Comparison of ENCODE assay signal across 8 cellular contexts in genomic region chr15:59437777-59438574, GRCh38. TPM values are rescaled to one million over a fixed set of nuclear protein-coding genes. Genes with fewer than 3 reads are reported as not detected.
DNase-seq lines count a peak whose midpoint lies in the region; ATAC-seq, FAIRE-seq and TF ChIP-seq lines count a peak whose summit lies in the region.

TSS of gene FAM81A (plus strand) at chr15:59438186. CDS start at chr15:59458627, 20,441 bp downstream.

- no peaks in the 10 kb centered on the region for H3K36me3 Mint-ChIP-seq in WTC11
- no peaks in the 10 kb centered on the region for H3K36me3 Mint-ChIP-seq in dendritic cell treated with granulocyte-macrophage colony-stimulating factor and Interleukin-4, amounts not matched to agents 40 ng/mL and 50 ng/mL, for 4 days (ENCODE audit: low read depth)

- peaks cover 13% of the 10 kb centered on the region for H3K4me1 Mint-ChIP-seq in WTC11
- H3K4me1 Mint-ChIP-seq in dendritic cell treated with granulocyte-macrophage colony-stimulating factor and Interleukin-4, amounts not matched to agents 40 ng/mL and 50 ng/mL, for 4 days (ENCODE audit: low read depth): peaks cover 26% of the 10 kb centered on the region

- in situ Hi-C loops in HepG2 (cut with HindIII; ENCODE audit: extremely low pct_ligation_motif_present, low pct_unique_long_range_greater_than_20kb): no loop called here

- no TSS peak for BruUV-seq in HepG2 (replicated peaks; lab: Mats Ljungman, UMichigan)

- H3K27me3 Mint-ChIP-seq in WTC11 (ENCODE audit: low read depth): peaks cover 76% of the 10 kb centered on the region
- H3K27me3 Mint-ChIP-seq in dendritic cell treated with granulocyte-macrophage colony-stimulating factor and Interleukin-4, amounts not matched to agents 40 ng/mL and 50 ng/mL, for 4 days: peaks cover 64% of the 10 kb centered on the region

- TF ChIP-seq POLR2A in HepG2 (IDR thresholded peaks at IDR 0.05; ENCODE audit: insufficient read depth in 1 of 2, low read depth in 2 of 2, low read length in 2 of 2): no peak

- no peak for FAIRE-seq in HepG2 (lab: Jason Lieb, UNC)

- no peak within 1 kb of the TSS for H3K9ac ChIP-seq in HepG2 (ENCODE audit: insufficient read depth, low read depth, low read length)

- no peaks in the 10 kb centered on the region for H3K9me3 ChIP-seq in HepG2 (ENCODE audit: low read length)

- H3K4me1 ChIP-seq in HepG2 (ENCODE audit: insufficient read depth, low read length): peaks cover 22% of the 10 kb centered on the region

- POLR2A ChIA-PET in WTC11 (lab: Charles Lee): interaction anchor here (1.4 kb wide), 1 partner anchor 65 kb away, joined by 5 read pairs; the partner anchor contains the start of gene MYO1E
- POLR2A ChIA-PET in HepG2 (lab: Yijun Ruan, JAX): no interaction called here

- no peaks in the 10 kb centered on the region for H3K79me2 ChIP-seq in HepG2 (ENCODE audit: insufficient read depth, low read length)

- H4K20me1 ChIP-seq in HepG2 (ENCODE audit: insufficient read depth, low read length): no peaks in the 10 kb centered on the region

- H3K4me2 ChIP-seq in HepG2 (ENCODE audit: low read depth, low read length): peak within 1 kb of the TSS; percentile 90

- H3K27me3 ChIP-seq in HepG2 (ENCODE audit: control insufficient read depth in 1 of 2, insufficient read depth in 2 of 2, low read length in 2 of 2): peaks cover 0 to 55% of the 10 kb centered on the region in 2 experiments; a peak in 3 of 5 replicates

- no peaks in the 10 kb centered on the region for H3K9me3 Mint-ChIP-seq in WTC11
- H3K9me3 Mint-ChIP-seq in dendritic cell treated with granulocyte-macrophage colony-stimulating factor and Interleukin-4, amounts not matched to agents 40 ng/mL and 50 ng/mL, for 4 days: no peaks in the 10 kb centered on the region

- peak; percentile 69 for DNase-seq in activated effector memory CD4-positive, alpha-beta T cell treated with anti-CD3 and anti-CD28 coated beads, Interleukin-2, amount 50 U/mL, for 16 hours
- DNase-seq in activated effector memory CD4-positive, alpha-beta T cell treated with Interleukin-2 at 50 U/mL for 16 hours: no peak
- DNase-seq in NCI-H1105 (lab: John Stamatoyannopoulos, UW): peak; percentile 88
- peak; percentile 68 for DNase-seq in WTC11 (ENCODE audit: low spot score)
- no peak for DNase-seq in HepG2 (ENCODE audit: low spot score)
- peak; percentile 40 for DNase-seq in stimulated activated CD4-positive, alpha-beta T cell treated with anti-CD3 and anti-CD28 coated beads, Interleukin-4, amount 100 ng/mL, for 1 hour

- intact Hi-C loops in dendritic cell treated with granulocyte-macrophage colony-stimulating factor and Interleukin-4, amounts not matched to agents 40 ng/mL and 50 ng/mL, for 4 days (cut with micrococcal nuclease): no loop called here
- intact Hi-C loops in HepG2 (cut with micrococcal nuclease; ENCODE audit: unreplicated experiment): no loop called here

- H3K36me3 ChIP-seq in HepG2 (replicated peaks in 1 of 2; ENCODE audit: control insufficient read depth in 1 of 2, insufficient read depth in 2 of 2, low read length in 2 of 2): no peaks in the 10 kb centered on the region

- H3K27ac ChIP-seq in HepG2 (ENCODE audit: extremely low read length, insufficient read depth, low read length): no peak within 1 kb of the TSS

- no peak within 1 kb of the TSS for H3K27ac Mint-ChIP-seq in WTC11
- no peak within 1 kb of the TSS for H3K27ac Mint-ChIP-seq in dendritic cell treated with granulocyte-macrophage colony-stimulating factor and Interleukin-4, amounts not matched to agents 40 ng/mL and 50 ng/mL, for 4 days

- TF ChIP-seq EP300 in HepG2 (IDR thresholded peaks at IDR 0.05; ENCODE audit: low read depth in 2 of 2, low read length in 2 of 2): no peak
- no peak for TF ChIP-seq EP300 in HepG2 (CRISPR knock-in tag; IDR thresholded peaks at IDR 0.05; ENCODE audit: borderline replicate concordance)

- ATAC-seq in HG02623 (IDR thresholded peaks at IDR 0.05; ENCODE audit: unreplicated experiment) (peak; percentile 64), WTC11 (peak; percentile 75), HepG2 (peak; percentile 85)

- no peak for TF ChIP-seq RAD21 in HepG2 (CRISPR knock-in tag; IDR thresholded peaks at IDR 0.05)

- peak within 1 kb of the TSS; percentile 30 to 64 (median 48) for H3K4me3 ChIP-seq in HepG2 (replicated peaks in 1 of 3; ENCODE audit: insufficient read depth in 1 of 3, low read depth in 2 of 3, low read length in 3 of 3)

- TF ChIP-seq CTCF in WTC11 (IDR thresholded peaks at IDR 0.05): no peak
- no peak for TF ChIP-seq CTCF in HepG2 (CRISPR knock-in tag; IDR thresholded peaks at IDR 0.05)

- peak within 1 kb of the TSS; percentile 82 for H3K4me3 Mint-ChIP-seq in WTC11
- peak within 1 kb of the TSS; percentile 72 for H3K4me3 Mint-ChIP-seq in dendritic cell treated with granulocyte-macrophage colony-stimulating factor and Interleukin-4, amounts not matched to agents 40 ng/mL and 50 ng/mL, for 4 days

- CTCF ChIA-PET in WTC11 (lab: Charles Lee) (interaction anchor here (0.6 to 3.0 kb wide), 6 partner anchors 17 to 191 kb away, joined by 3 to 16 read pairs (median 4); no protein-coding TSS in a partner anchor), HepG2 (lab: Yijun Ruan, JAX; ENCODE audit: low intra/inter-chr PET ratio, low total read pairs) (no interaction called here)

- H2AFZ ChIP-seq in HepG2 (ENCODE audit: low read length): no peak within 1 kb of the TSS

- WGBS in HepG2 (ENCODE audit: low lambda C conversion rate): 4% methylated on average over 17 of the region's 95 CpGs

TF ChIP-seq in WTC11, 78 proteins besides CTCF, POLR2A, EP300 and RAD21 (continues in another document):
- TF ChIP-seq, protein P1, sequence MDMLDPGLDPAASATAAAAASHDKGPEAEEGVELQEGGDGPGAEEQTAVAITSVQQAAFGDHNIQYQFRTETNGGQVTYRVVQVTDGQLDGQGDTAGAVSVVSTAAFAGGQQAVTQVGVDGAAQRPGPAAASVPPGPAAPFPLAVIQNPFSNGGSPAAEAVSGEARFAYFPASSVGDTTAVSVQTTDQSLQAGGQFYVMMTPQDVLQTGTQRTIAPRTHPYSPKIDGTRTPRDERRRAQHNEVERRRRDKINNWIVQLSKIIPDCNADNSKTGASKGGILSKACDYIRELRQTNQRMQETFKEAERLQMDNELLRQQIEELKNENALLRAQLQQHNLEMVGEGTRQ (CRISPR knock-in tag; IDR thresholded peaks at IDR 0.05): peak; percentile 58; the same call in 1 of the 2 replicates
- TF ChIP-seq, protein P2, sequence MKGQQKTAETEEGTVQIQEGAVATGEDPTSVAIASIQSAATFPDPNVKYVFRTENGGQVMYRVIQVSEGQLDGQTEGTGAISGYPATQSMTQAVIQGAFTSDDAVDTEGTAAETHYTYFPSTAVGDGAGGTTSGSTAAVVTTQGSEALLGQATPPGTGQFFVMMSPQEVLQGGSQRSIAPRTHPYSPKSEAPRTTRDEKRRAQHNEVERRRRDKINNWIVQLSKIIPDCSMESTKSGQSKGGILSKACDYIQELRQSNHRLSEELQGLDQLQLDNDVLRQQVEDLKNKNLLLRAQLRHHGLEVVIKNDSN (CRISPR knock-in tag; IDR thresholded peaks at IDR 0.05): peak; percentile 51; the same call in 1 of the 2 replicates

TF ChIP-seq in HepG2, 621 proteins besides CTCF, POLR2A, EP300 and RAD21 (continues in another document):
- TF ChIP-seq HNRNPLL (IDR thresholded peaks at IDR 0.05; ENCODE audit: low read depth, low read length, poor library complexity, severe bottlenecking) (peak; percentile 83), PHF8 (CRISPR knock-in tag; IDR thresholded peaks at IDR 0.05) (0 out of 2 replicates have a peak, but pooled peaks have one; percentile 15), SAP130 (CRISPR knock-in tag; IDR thresholded peaks at IDR 0.05; ENCODE audit: low read depth) (peak; percentile 52), MTA3 (CRISPR knock-in tag; IDR thresholded peaks at IDR 0.05) (no peak), ZNF788 (CRISPR knock-in tag; IDR thresholded peaks at IDR 0.05; ENCODE audit: borderline replicate concordance) (no peak), ZNF563 (CRISPR knock-in tag; IDR thresholded peaks at IDR 0.05) (0 out of 2 replicates have a peak, but pooled peaks have one; percentile 40), HOXA3 (CRISPR knock-in tag; IDR thresholded peaks at IDR 0.05) (peak; percentile 44; the same call in 1 of the 2 replicates)

RNA-seq across cellular contexts. Expression of gene FAM81A, which starts in this region (rescaled TPM):
- total RNA-seq in WTC11 (2021) (2.0 to 2.4 TPM (median 2.1 TPM) in 3 replicates), HepG2 (2016; rRNA removed; fragmentation: Illumina TruSeq; extraction: Trizol) (0.09 and 0.18 TPM in 2 replicates)
- total RNA-seq in HepG2 (2016; cell fraction: cytosol; rRNA removed; fragmentation: Illumina TruSeq; extraction: Trizol; ENCODE audit: low read depth): 0.09 and 0.81 TPM in 2 replicates
- 0.15 TPM in 1 of 2 replicates, not detected in the other for total RNA-seq in HepG2 (2016; cell fraction: insoluble cytoplasmic fraction; rRNA removed; fragmentation: Illumina TruSeq; extraction: Trizol)
- 0.43 and 1.5 TPM in 2 replicates for total RNA-seq in HepG2 (2016; cell fraction: membrane; rRNA removed; fragmentation: Illumina TruSeq; extraction: Trizol)
- total RNA-seq in HepG2 (2016; cell fraction: nucleus; rRNA removed; fragmentation: Illumina TruSeq; extraction: Trizol): not detected in 2 replicates
- 0.17 TPM in 1 of 2 replicates, not detected in the other for polyA plus RNA-seq in HepG2 (2011; rRNA removed)
- polyA plus RNA-seq in HepG2 (2011; cell fraction: cytosol; rRNA removed): 0.29 TPM in 1 of 2 replicates, not detected in the other
- not detected in 2 replicates for polyA plus RNA-seq in HepG2 (2011; cell fraction: nucleus; rRNA removed)
- polyA plus RNA-seq in HepG2 (2012): not detected in 2 replicates
- polyA plus RNA-seq in HepG2 (2016; cell fraction: cytosol; fragmentation: Illumina TruSeq; extraction: Trizol; ENCODE audit: low read depth): 0.92 and 1.0 TPM in 2 replicates
- 0.07 and 0.13 TPM in 2 replicates for polyA plus RNA-seq in HepG2 (2016; cell fraction: insoluble cytoplasmic fraction; fragmentation: Illumina TruSeq; extraction: Trizol; ENCODE audit: low read depth)
- polyA plus RNA-seq in HepG2 (2016; cell fraction: membrane; fragmentation: Illumina TruSeq; extraction: Trizol; ENCODE audit: low read depth): 0.89 and 1.2 TPM in 2 replicates
- polyA plus RNA-seq in HepG2 (2016; cell fraction: nucleus; fragmentation: Illumina TruSeq; extraction: Trizol; ENCODE audit: insufficient read depth, low read depth): 1.2 TPM in 1 of 2 replicates, not detected in the other
- 8.9 TPM in 1 of 2 replicates, not detected in the other for polyA minus RNA-seq in HepG2 (2011; rRNA and poly(A)+ RNA removed; ENCODE audit: low replicate concordance)
- polyA minus RNA-seq in HepG2 (2011; cell fraction: cytosol; rRNA and poly(A)+ RNA removed): not detected in 2 replicates
- polyA minus RNA-seq in HepG2 (2011; cell fraction: nucleus; rRNA and poly(A)+ RNA removed): not detected in 2 replicates

Comparison
In these comparisons a context has a peak if more than half of its experiments do, and no peak if none do; other contexts are left out.
1. DNase-seq: peak in activated effector memory CD4-positive, alpha-beta T cell treated with anti-CD3 and anti-CD28 coated beads, Interleukin-2, amount 50 U/mL, for 16 hours (single experiment), NCI-H1105 (single experiment), WTC11 (single experiment) and stimulated activated CD4-positive, alpha-beta T cell treated with anti-CD3 and anti-CD28 coated beads, Interleukin-4, amount 100 ng/mL, for 1 hour (single experiment); none in activated effector memory CD4-positive, alpha-beta T cell treated with Interleukin-2 at 50 U/mL for 16 hours (single experiment) and HepG2 (single experiment).
2. Peak in every context shown above with its lines, with median percentiles within 50 percentile points of each other: ATAC-seq.